In the genomic region with DNA sequence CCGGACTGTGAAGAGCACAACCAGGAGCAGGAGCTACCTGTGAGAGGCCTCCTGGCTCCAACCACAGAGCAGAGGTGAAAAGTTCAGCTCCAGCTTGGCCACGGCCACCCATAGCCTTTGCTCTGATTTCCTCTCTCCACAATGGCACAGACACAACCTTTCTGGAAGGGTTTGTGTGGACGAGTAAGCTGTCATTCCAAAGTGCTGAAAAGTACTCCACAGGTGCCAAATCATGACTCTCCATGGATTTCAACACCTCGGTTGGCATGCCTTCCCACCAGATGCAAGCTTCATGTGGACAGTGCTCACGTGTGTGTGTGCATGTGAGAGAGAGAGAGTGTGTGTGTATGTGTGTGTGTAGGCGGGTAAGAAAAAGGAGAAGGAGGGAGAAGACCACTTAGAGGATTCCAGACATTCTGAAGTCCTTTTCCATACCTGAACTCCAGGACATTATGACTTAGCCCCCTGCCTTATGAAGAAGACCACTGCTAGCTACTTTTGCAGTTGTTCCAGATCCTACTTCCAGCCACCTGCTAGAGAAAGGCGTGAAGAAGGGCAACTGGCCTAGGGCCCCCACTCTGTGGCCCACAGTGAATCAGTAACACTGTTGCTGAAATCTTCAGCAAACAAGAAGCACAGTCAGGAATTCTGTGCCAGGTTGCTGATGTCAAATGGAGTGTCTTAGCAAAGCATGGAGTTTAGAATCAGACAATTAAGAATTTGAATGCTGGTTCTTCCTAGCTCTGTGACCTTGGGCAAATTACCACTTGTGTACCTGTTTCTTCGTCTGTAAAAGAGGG, we compare ENCODE assay signal across 21 cellular contexts. TPM values are rescaled to one million over a fixed set of nuclear protein-coding genes. Genes with fewer than 3 reads are reported as not detected.
DNase-seq lines count a peak whose midpoint lies in the region; ATAC-seq, FAIRE-seq and TF ChIP-seq lines count a peak whose summit lies in the region.
"Had no signal": no experiment of that assay in that cellular context is flagged by ENCODE, and none has a peak within 500 bp of the region (broad histone marks: within the 10 kb centered on the region; RNA-seq: fewer than 3 reads in every experiment).

No MANE protein-coding gene starts in this region.

- TF ChIP-seq CTCF in AG09309 (IDR thresholded peaks at IDR 0.05; ENCODE audit: control insufficient read depth, insufficient read depth, low read depth, low read length, missing control alignments) (no peak), neural progenitor cell (IDR thresholded peaks at IDR 0.05) (no peak), colonic mucosa (IDR thresholded peaks at IDR 0.05) (no peak)

- H3K4me1 Mint-ChIP-seq in neural progenitor cell, result peaks cover 72% of the 10 kb centered on the region
- H3K4me1 Mint-ChIP-seq in T-cell, result no peaks in the 10 kb centered on the region

- ATAC-seq in T-cell (replicated peaks in 1 of 4), result no peak
- ATAC-seq: effector memory CD8-positive, alpha-beta T cell had no signal

- DNase-seq in AG09309 (ENCODE audit: low read depth), result peak; percentile 78
- peak; percentile 10 for DNase-seq in RPMI7951 (ENCODE audit: low read depth)
- DNase-seq in fibroblast of peridontal ligament (ENCODE audit: extremely low read depth), result peak; percentile 68
- DNase-seq in neural progenitor cell (ENCODE audit: low spot score), result no peak
- DNase-seq in NCI-H187 (lab: John Stamatoyannopoulos, UW), result no peak
- DNase-seq in colonic mucosa, result no peak
- no peak for DNase-seq in urothelium cell line (ENCODE audit: low spot score)
- DNase-seq in T-cell, result no peak
- DNase-seq: activated CD4-positive, alpha-beta T cell treated with anti-CD3 and anti-CD28 coated beads for 1 hour; activated CD8-positive, alpha-beta memory T cell treated with anti-CD3 and anti-CD28 coated beads, Interleukin-2, amount 50 U/mL, for 48 hours; activated naive CD4-positive, alpha-beta T cell treated with anti-CD3 and anti-CD28 coated beads for 36 hours; effector memory CD8-positive, alpha-beta T cell; HFFc6; Kasumi-1; NCI-H1930; NCI-H69; RPMI8226; small intestine; stimulated activated naive CD4-positive, alpha-beta T cell; T-helper 2 cell had no signal

- H3K27ac ChIP-seq in neural progenitor cell (no peak overlapping the region), colonic mucosa (no peak overlapping the region)

- peaks cover 8% of the 10 kb centered on the region for H3F3A ChIP-seq in neural progenitor cell (ENCODE audit: low read depth)

- POLR2A ChIA-PET in T-cell (lab: Charles Lee), result no interaction called here

- H3K4me3 Mint-ChIP-seq in neural progenitor cell (no peak overlapping the region), T-cell (no peak overlapping the region)
- H3K4me3 Mint-ChIP-seq: activated naive CD4-positive, alpha-beta T cell treated with anti-CD3 and anti-CD28 coated beads for 36 hours; effector memory CD8-positive, alpha-beta T cell; HFFc6; nephron had no signal

- peaks cover 5% of the 10 kb centered on the region for H3K27me3 ChIP-seq in neural progenitor cell
- no peaks in the 10 kb centered on the region for H3K27me3 ChIP-seq in colonic mucosa

- FAIRE-seq in urothelium cell line (lab: Jason Lieb, UNC), result no peak
- FAIRE-seq: small intestine had no signal

- H3K9me3 ChIP-seq in neural progenitor cell (ENCODE audit: low read depth), result no peaks in the 10 kb centered on the region
- no peaks in the 10 kb centered on the region for H3K9me3 ChIP-seq in colonic mucosa

- no peaks in the 10 kb centered on the region for H3K79me2 ChIP-seq in neural progenitor cell (ENCODE audit: low read depth)

- CTCF ChIA-PET in T-cell (lab: Charles Lee), result no interaction called here

- intact Hi-C loops in colonic mucosa (cut with DNase I), result no loop called here

- no peak overlapping the region for H3K9ac ChIP-seq in neural progenitor cell
- no peak overlapping the region for H3K9ac ChIP-seq in colonic mucosa (ENCODE audit: low read depth in 2 of 2, low read length in 2 of 2)

- H3K36me3 Mint-ChIP-seq in neural progenitor cell (no peaks in the 10 kb centered on the region), T-cell (no peaks in the 10 kb centered on the region)

- H2AFZ ChIP-seq in neural progenitor cell (replicated peaks), result no peak overlapping the region

- peaks cover 3% of the 10 kb centered on the region for H3K9me3 Mint-ChIP-seq in neural progenitor cell
- no peaks in the 10 kb centered on the region for H3K9me3 Mint-ChIP-seq in T-cell
- H3K9me3 Mint-ChIP-seq: activated naive CD4-positive, alpha-beta T cell treated with anti-CD3 and anti-CD28 coated beads for 36 hours; effector memory CD8-positive, alpha-beta T cell; HFFc6; nephron had no signal

- peaks cover 11% of the 10 kb centered on the region for H3K27me3 Mint-ChIP-seq in neural progenitor cell (ENCODE audit: insufficient read depth, low read depth)
- peaks cover 10 to 18% of the 10 kb centered on the region in 2 donors for H3K27me3 Mint-ChIP-seq in T-cell

- H3K36me3 ChIP-seq in neural progenitor cell (no peaks in the 10 kb centered on the region), colonic mucosa (no peaks in the 10 kb centered on the region)

- no peak overlapping the region for H3K4me3 ChIP-seq in AG09309 (ENCODE audit: control insufficient read depth, low read depth, low read length)
- H3K4me3 ChIP-seq in neural progenitor cell, result no peak overlapping the region
- no peak overlapping the region for H3K4me3 ChIP-seq in colonic mucosa

- H3K27ac Mint-ChIP-seq in neural progenitor cell (peak overlapping the region; percentile 48), T-cell (no peak overlapping the region)
- H3K27ac Mint-ChIP-seq: activated naive CD4-positive, alpha-beta T cell treated with anti-CD3 and anti-CD28 coated beads for 36 hours; effector memory CD8-positive, alpha-beta T cell; HFFc6; nephron had no signal

- no peaks in the 10 kb centered on the region for H4K20me1 ChIP-seq in neural progenitor cell (ENCODE audit: low read depth)

- H3K4me2 ChIP-seq in neural progenitor cell, result no peak overlapping the region

- H3K4me1 ChIP-seq in neural progenitor cell, result peaks cover 11% of the 10 kb centered on the region
- no peaks in the 10 kb centered on the region for H3K4me1 ChIP-seq in colonic mucosa

RNA-seq across cellular contexts. Expression of gene NAV2, which starts 13.9 kb away (rescaled TPM):
- 6.9 and 7.1 TPM in 2 replicates for total RNA-seq in RPMI7951 (2014; rRNA removed; shearing (Covaris generic))
- total RNA-seq in neural progenitor cell (ENCODE audit: low replicate concordance), result 9.6 and 18.1 TPM in 2 replicates
- total RNA-seq in colonic mucosa, result 10 to 100 TPM; 21.3 to 45.3 TPM
- total RNA-seq in T-cell, result 1 to 10 TPM in 4 of 5 donors, under 1 TPM in 1; 0.55 to 3.0 (median 1.8) TPM

Comparison
In these comparisons a context has a peak if more than half of its experiments do, and no peak if none do; other contexts are left out.
1. DNase-seq: peak in AG09309 (single experiment), RPMI7951 (single experiment) and fibroblast of peridontal ligament (single experiment); none in neural progenitor cell (single experiment), NCI-H187 (0 of 2), colonic mucosa (single experiment), urothelium cell line (single experiment) and T-cell (0 of 34).